ENCODE assay signal across 1 cellular context in genomic region chr12:49298160-49298559, GRCh38.
TF ChIP-seq lines count a peak whose summit lies in the region.

No MANE protein-coding gene starts in this region.

TF ChIP-seq in SK-N-SH treated with all-trans-retinoic acid at 6 μM for 48 hours, 23 proteins besides CTCF, POLR2A, EP300 and RAD21:
- TF ChIP-seq ZNF70 (CRISPR knock-in tag; IDR thresholded peaks at IDR 0.05) (no peak), OSR1 (CRISPR knock-in tag; IDR thresholded peaks at IDR 0.05) (no peak), GLIS3 (CRISPR knock-in tag; IDR thresholded peaks at IDR 0.05) (no peak), ISL1 (CRISPR knock-in tag; IDR thresholded peaks at IDR 0.05) (no peak), ZFP3 (CRISPR knock-in tag; IDR thresholded peaks at IDR 0.05) (no peak), SNAI2 (CRISPR knock-in tag; IDR thresholded peaks at IDR 0.05) (no peak), PATZ1 (CRISPR knock-in tag; IDR thresholded peaks at IDR 0.05; ENCODE audit: borderline replicate concordance) (no peak), POU6F1 (CRISPR knock-in tag; IDR thresholded peaks at IDR 0.05; ENCODE audit: borderline replicate concordance, low read depth) (no peak), PPARA (CRISPR knock-in tag; IDR thresholded peaks at IDR 0.05; ENCODE audit: borderline replicate concordance) (no peak), ZC3H10 (CRISPR knock-in tag; IDR thresholded peaks at IDR 0.05) (no peak), ESRRG (CRISPR knock-in tag; IDR thresholded peaks at IDR 0.05) (no peak), ZFP30 (CRISPR knock-in tag; IDR thresholded peaks at IDR 0.05) (no peak), CSDC2 (CRISPR knock-in tag; IDR thresholded peaks at IDR 0.05) (no peak), ARNTL (CRISPR knock-in tag; IDR thresholded peaks at IDR 0.05; ENCODE audit: borderline replicate concordance, low read depth) (no peak), TOX (CRISPR knock-in tag; IDR thresholded peaks at IDR 0.05; ENCODE audit: borderline replicate concordance) (no peak), TCF4 (CRISPR knock-in tag; IDR thresholded peaks at IDR 0.05; ENCODE audit: borderline replicate concordance) (no peak), BACH2 (CRISPR knock-in tag; IDR thresholded peaks at IDR 0.05; ENCODE audit: borderline replicate concordance) (no peak)
